1 cellular context compared by ENCODE assay signal in genomic region chr4:3410401-3411135, GRCh38.
TF ChIP-seq lines count a peak whose summit lies in the region.

No MANE protein-coding gene starts in this region.

TF ChIP-seq in GM23338, 12 proteins besides CTCF, POLR2A, EP300 and RAD21:
- no peak for TF ChIP-seq JUNB (IDR thresholded peaks at IDR 0.05; ENCODE audit: unreplicated experiment)
- no peak for TF ChIP-seq NANOG (IDR thresholded peaks at IDR 0.05; ENCODE audit: borderline replicate concordance)
- TF ChIP-seq POLR2AphosphoS5 (IDR thresholded peaks at IDR 0.05; ENCODE audit: low read depth): no peak
- TF ChIP-seq, protein P1, sequence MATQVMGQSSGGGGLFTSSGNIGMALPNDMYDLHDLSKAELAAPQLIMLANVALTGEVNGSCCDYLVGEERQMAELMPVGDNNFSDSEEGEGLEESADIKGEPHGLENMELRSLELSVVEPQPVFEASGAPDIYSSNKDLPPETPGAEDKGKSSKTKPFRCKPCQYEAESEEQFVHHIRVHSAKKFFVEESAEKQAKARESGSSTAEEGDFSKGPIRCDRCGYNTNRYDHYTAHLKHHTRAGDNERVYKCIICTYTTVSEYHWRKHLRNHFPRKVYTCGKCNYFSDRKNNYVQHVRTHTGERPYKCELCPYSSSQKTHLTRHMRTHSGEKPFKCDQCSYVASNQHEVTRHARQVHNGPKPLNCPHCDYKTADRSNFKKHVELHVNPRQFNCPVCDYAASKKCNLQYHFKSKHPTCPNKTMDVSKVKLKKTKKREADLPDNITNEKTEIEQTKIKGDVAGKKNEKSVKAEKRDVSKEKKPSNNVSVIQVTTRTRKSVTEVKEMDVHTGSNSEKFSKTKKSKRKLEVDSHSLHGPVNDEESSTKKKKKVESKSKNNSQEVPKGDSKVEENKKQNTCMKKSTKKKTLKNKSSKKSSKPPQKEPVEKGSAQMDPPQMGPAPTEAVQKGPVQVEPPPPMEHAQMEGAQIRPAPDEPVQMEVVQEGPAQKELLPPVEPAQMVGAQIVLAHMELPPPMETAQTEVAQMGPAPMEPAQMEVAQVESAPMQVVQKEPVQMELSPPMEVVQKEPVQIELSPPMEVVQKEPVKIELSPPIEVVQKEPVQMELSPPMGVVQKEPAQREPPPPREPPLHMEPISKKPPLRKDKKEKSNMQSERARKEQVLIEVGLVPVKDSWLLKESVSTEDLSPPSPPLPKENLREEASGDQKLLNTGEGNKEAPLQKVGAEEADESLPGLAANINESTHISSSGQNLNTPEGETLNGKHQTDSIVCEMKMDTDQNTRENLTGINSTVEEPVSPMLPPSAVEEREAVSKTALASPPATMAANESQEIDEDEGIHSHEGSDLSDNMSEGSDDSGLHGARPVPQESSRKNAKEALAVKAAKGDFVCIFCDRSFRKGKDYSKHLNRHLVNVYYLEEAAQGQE (IDR thresholded peaks at IDR 0.05; ENCODE audit: unreplicated experiment): no peak
- TF ChIP-seq EZH2phosphoT487 (IDR thresholded peaks at IDR 0.05; ENCODE audit: unreplicated experiment): no peak
- TF ChIP-seq CREB1 (CRISPR knock-in tag; IDR thresholded peaks at IDR 0.05; ENCODE audit: low read depth): no peak
